ENCODE assay signal across 16 cellular contexts in the genomic region with DNA sequence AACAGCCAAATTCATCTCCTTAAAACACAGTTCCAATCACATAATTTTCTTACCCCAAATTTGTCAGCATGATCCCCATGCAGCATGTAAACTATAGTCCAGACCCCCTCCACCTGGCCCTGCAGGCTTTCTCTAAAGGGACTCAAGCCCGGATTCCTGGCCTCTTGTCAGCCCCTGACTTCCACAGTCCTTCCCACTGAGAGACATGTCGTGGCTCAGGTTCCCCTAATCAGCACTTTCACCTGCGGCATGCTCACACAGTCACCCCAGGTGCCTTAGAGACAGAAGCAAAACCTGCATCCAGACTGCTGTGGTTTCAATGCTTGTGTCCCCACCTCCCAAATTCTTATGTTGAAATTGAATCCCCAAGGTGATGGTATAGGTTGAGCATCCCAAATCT.
A peak's percentile ranks its signal among the peaks of the same experiment; 100 is the strongest.
DNase-seq lines count a peak whose midpoint lies in the region; ATAC-seq, FAIRE-seq and TF ChIP-seq lines count a peak whose summit lies in the region.
"Had no signal": no experiment of that assay in that cellular context is flagged by ENCODE, and none has a peak within 500 bp of the region (broad histone marks: within the 10 kb centered on the region; RNA-seq: fewer than 3 reads in every experiment).

No MANE protein-coding gene starts in this region.

- H3K79me1 ChIP-seq in H1 (ENCODE audit: low read depth, low read length): no peaks in the 10 kb centered on the region

- FAIRE-seq in H1 (lab: Jason Lieb, UNC): no peak
- FAIRE-seq: A549, GM19239 had no signal

- peaks cover 4% of the 10 kb centered on the region; the same call in 1 of the 2 replicates for H3K23me2 ChIP-seq in H1 (ENCODE audit: low read depth, low read length)

- H3K9ac ChIP-seq in HUES6 (ENCODE audit: low read length): peak overlapping the region; percentile 88
- H3K9ac ChIP-seq in H1 (replicated peaks in 1 of 4; ENCODE audit: extremely low read depth in 1 of 4, low read depth in 3 of 4, low read length in 3 of 4): peak overlapping the region in 1 of 4 experiments; percentile 25; a peak in 2 of 7 replicates
- H3K9ac ChIP-seq in colonic mucosa (ENCODE audit: low read depth in 2 of 2, low read length in 2 of 2): no peak overlapping the region
- H3K9ac ChIP-seq: GM23248, KMS-11, SK-N-SH had no signal

- intact Hi-C loops in colonic mucosa (cut with DNase I): loop anchor here (10.0 kb wide), 1 partner anchor 191 kb away; no protein-coding TSS in a partner anchor

- no peak overlapping the region for H3K14ac ChIP-seq in H1 (ENCODE audit: insufficient read length)

- peaks cover 9% of the 10 kb centered on the region; the same call in 2 of the 3 replicates for H3K9me3 Mint-ChIP-seq in GM23338
- H3K9me3 Mint-ChIP-seq in nephron progenitor cell: no peaks in the 10 kb centered on the region

- no peak overlapping the region for H2AK5ac ChIP-seq in H1 (ENCODE audit: low read depth, low read length)

- H4K20me1 ChIP-seq in GM23338 (replicated peaks; ENCODE audit: insufficient read depth) (no peaks in the 10 kb centered on the region), H1 (replicated peaks in 1 of 2; ENCODE audit: control insufficient read depth in 1 of 2, insufficient read depth in 2 of 2, low read length in 2 of 2) (no peaks in the 10 kb centered on the region)

- CTCF ChIA-PET in H1 (lab: Charles Lee; ENCODE audit: partially characterized antibody) (interaction anchor here (0.6 to 1.1 kb wide), 3 partner anchors 9 to 218 kb away, joined by 3 to 5 read pairs (median 3); no protein-coding TSS in a partner anchor), HEK293T (lab: Yijun Ruan, JAX) (no interaction called here)

- peak overlapping the region; percentile 71 for H4K91ac ChIP-seq in H1 (replicated peaks; ENCODE audit: insufficient read length, low read length)

- H3K4me2 ChIP-seq in GM23338: peak overlapping the region; percentile 31
- H3K4me2 ChIP-seq in H1 (ENCODE audit: insufficient read depth in 1 of 2, low read depth in 2 of 2, low read length in 2 of 2): peak overlapping the region; percentile 33 to 64
- H3K4me2 ChIP-seq: A549, KMS-11, SK-N-SH had no signal

- peak in 1 of 2 experiments; percentile 38; a peak in 1 of 3 replicates for TF ChIP-seq POLR2A in H1 (IDR thresholded peaks at IDR 0.05; ENCODE audit: control extremely low read depth in 1 of 2, low read depth in 2 of 2, low read length in 2 of 2)

- no peak overlapping the region for H4K8ac ChIP-seq in H1 (ENCODE audit: extremely low read depth, insufficient read depth, low read length)

- no peaks in the 10 kb centered on the region for H3K79me2 ChIP-seq in GM23338 (replicated peaks; ENCODE audit: insufficient read depth)
- H3K79me2 ChIP-seq in H1 (ENCODE audit: control insufficient read depth in 1 of 2, insufficient read depth in 2 of 2, low read length in 2 of 2): no peaks in the 10 kb centered on the region

- peak overlapping the region; percentile 89 for H2BK120ac ChIP-seq in H1 (replicated peaks; ENCODE audit: low read depth, low read length)

- peaks cover 17% of the 10 kb centered on the region; the same call in 2 of the 3 replicates for H3K36me3 Mint-ChIP-seq in GM23338 (ENCODE audit: low read depth)
- H3K36me3 Mint-ChIP-seq in nephron progenitor cell (ENCODE audit: low read depth): no peaks in the 10 kb centered on the region

- peak overlapping the region; percentile 40; the same call in 1 of the 2 replicates for H2BK15ac ChIP-seq in H1 (ENCODE audit: low read length)

- ATAC-seq in GM23338 (peak; percentile 68), GM18502 (IDR thresholded peaks at IDR 0.05; ENCODE audit: poor library complexity, unreplicated experiment) (no peak)
- ATAC-seq: A549 had no signal

- no peaks in the 10 kb centered on the region for H3K27me3 ChIP-seq in GM23338 (ENCODE audit: insufficient read depth)
- H3K27me3 ChIP-seq in HUES6 (ENCODE audit: control insufficient read depth, insufficient read depth, low read length): no peaks in the 10 kb centered on the region
- H3K27me3 ChIP-seq in H1 (replicated peaks in 1 of 4; ENCODE audit: control insufficient read depth in 3 of 4, extremely low read depth in 1 of 4, insufficient read depth in 3 of 4, low read length in 3 of 4): peaks cover 0 to 2% (median 0%) of the 10 kb centered on the region in 4 experiments; a peak in 1 of 7 replicates
- no peaks in the 10 kb centered on the region for H3K27me3 ChIP-seq in colonic mucosa

- no peak overlapping the region for H2AFZ ChIP-seq in GM23338
- H2AFZ ChIP-seq in H1 (ENCODE audit: low read length): no peak overlapping the region
- H2AFZ ChIP-seq: GM23248 had no signal

- H2BK12ac ChIP-seq in H1 (ENCODE audit: low read depth, low read length): peak overlapping the region; percentile 92

- WGBS in H1 (ENCODE audit: extremely low coverage in 1 of 2, insufficient coverage in 1 of 2, insufficient read length in 1 of 2, insufficient replicate concordance in 2 of 2, low coverage in 1 of 2, low lambda C conversion rate in 2 of 2, missing lambda C conversion rate in 1 of 2), 2 experiments: 11% methylated on average over 3 of the region's 3 CpGs; no CpG with 5 or more reads in 1 of the 2 experiments

- H3K56ac ChIP-seq in H1 (replicated peaks; ENCODE audit: insufficient read length, low read depth, low read length): peak overlapping the region; percentile 67

- TF ChIP-seq EP300 in H1 (IDR thresholded peaks at IDR 0.05; ENCODE audit: borderline replicate concordance in 1 of 2, low read depth in 2 of 2, low read length in 2 of 2): no peak

- H3K23ac ChIP-seq in H1 (ENCODE audit: insufficient read length): no peak overlapping the region

- H3K36me3 ChIP-seq in GM23338 (ENCODE audit: insufficient read depth) (no peaks in the 10 kb centered on the region), HUES6 (ENCODE audit: control insufficient read depth, insufficient read depth, low read length) (no peaks in the 10 kb centered on the region), H1 (ENCODE audit: control insufficient read depth in 2 of 4, insufficient read depth in 4 of 4, low read length in 3 of 4) (no peaks in the 10 kb centered on the region), colonic mucosa (no peaks in the 10 kb centered on the region)

- H3K4ac ChIP-seq in H1 (replicated peaks; ENCODE audit: insufficient read length, low read depth, low read length): peak overlapping the region; percentile 6

- H3K27me3 Mint-ChIP-seq in GM23338 (ENCODE audit: insufficient read depth, low read depth, poor library complexity) (peaks cover 11% of the 10 kb centered on the region), nephron progenitor cell (ENCODE audit: low read depth, poor library complexity) (peaks cover 26% of the 10 kb centered on the region)
- H3K27me3 Mint-ChIP-seq: CD4-positive, alpha-beta T cell had no signal

- TF ChIP-seq RAD21 in H1 (IDR thresholded peaks at IDR 0.05 in 1 of 2, conservative IDR thresholded peaks at IDR 0.05 in 1 of 2; ENCODE audit: low read depth in 2 of 2, low read length in 2 of 2): no peak

- H3K4me1 ChIP-seq in GM23338 (ENCODE audit: insufficient read depth) (peaks cover 48% of the 10 kb centered on the region), HUES6 (ENCODE audit: control insufficient read depth, insufficient read depth, low read length) (peaks cover 46% of the 10 kb centered on the region), H1 (replicated peaks in 1 of 4; ENCODE audit: control insufficient read depth in 3 of 4, insufficient read depth in 4 of 4, low read length in 3 of 4) (peaks cover 13 to 28% (median 22%) of the 10 kb centered on the region in 4 experiments; a peak in 6 of 7 replicates), colonic mucosa (no peaks in the 10 kb centered on the region)
- H3K4me1 ChIP-seq: A549 had no signal

- peak overlapping the region; percentile 48 for H3K4me3 Mint-ChIP-seq in GM23338
- peak overlapping the region; percentile 2 for H3K4me3 Mint-ChIP-seq in nephron progenitor cell
- H3K4me3 Mint-ChIP-seq: CD4-positive, alpha-beta T cell had no signal

- peak overlapping the region; percentile 94; the same call in 1 of the 2 replicates for H2BK5ac ChIP-seq in H1 (ENCODE audit: low read depth, low read length)

- TF ChIP-seq CTCF in GM23338 (conservative IDR thresholded peaks at IDR 0.05; ENCODE audit: low read depth in 2 of 2) (no peak), H1 (IDR thresholded peaks at IDR 0.05; ENCODE audit: control extremely low read depth in 1 of 3, insufficient read depth in 1 of 3, low read depth in 1 of 3, low read length in 3 of 3) (no peak), nephron progenitor cell (IDR thresholded peaks at IDR 0.05) (no peak), colonic mucosa (IDR thresholded peaks at IDR 0.05) (no peak)

- H3K4me1 Mint-ChIP-seq in GM23338: peaks cover 53% of the 10 kb centered on the region
- peaks cover 15% of the 10 kb centered on the region for H3K4me1 Mint-ChIP-seq in nephron progenitor cell

- H3K4me3 ChIP-seq in GM23338 (peak overlapping the region; percentile 22; the same call in 1 of the 2 replicates), HUES6 (ENCODE audit: low read depth, low read length) (peak overlapping the region; percentile 37), H1 (ENCODE audit: extremely low read depth in 1 of 4, insufficient read depth in 2 of 4, low read depth in 3 of 4, low read length in 4 of 4) (peak overlapping the region in 2 of 4 experiments; percentile 11 to 46; a peak in 3 of 8 replicates), colonic mucosa (no peak overlapping the region)
- H3K4me3 ChIP-seq: A549, GM23248 had no signal

- H3K9me3 ChIP-seq in HUES6 (ENCODE audit: control insufficient read depth, insufficient read depth, low read depth, low read length) (no peaks in the 10 kb centered on the region), H1 (ENCODE audit: insufficient read depth in 2 of 2, low read depth in 1 of 2, low read length in 1 of 2) (no peaks in the 10 kb centered on the region), colonic mucosa (no peaks in the 10 kb centered on the region)
- H3K9me3 ChIP-seq: A549, SK-N-SH had no signal

- H3K9me2 ChIP-seq in GM23338 (ENCODE audit: insufficient read depth): peaks cover 12% of the 10 kb centered on the region; the same call in 1 of the 2 replicates
- H3K9me2 ChIP-seq: SK-N-SH had no signal

- DNase-seq in GM23338 (ENCODE audit: low spot score) (peak; percentile 65), H1 (ENCODE audit: low read depth in 1 of 2, low spot score in 2 of 2) (peak in 1 of 2 experiments; percentile 57), nephron progenitor cell (no peak), colonic mucosa (no peak), HEK293T (ENCODE audit: extremely low spot score) (no peak)
- DNase-seq: CD4-positive, alpha-beta T cell; GF-D8; GM23248; NCI-H187; SHP77 had no signal

- peak overlapping the region; percentile 32 for H4K5ac ChIP-seq in H1 (ENCODE audit: insufficient read length, low read depth, low read length)

- peak overlapping the region; percentile 57 for H3K18ac ChIP-seq in H1 (ENCODE audit: extremely low read depth, low read length)

- H3K27ac Mint-ChIP-seq in GM23338: peak overlapping the region; percentile 93
- H3K27ac Mint-ChIP-seq in nephron progenitor cell: no peak overlapping the region
- H3K27ac Mint-ChIP-seq: CD4-positive, alpha-beta T cell had no signal

- H3K27ac ChIP-seq in GM23338 (ENCODE audit: low read depth): peak overlapping the region; percentile 95
- peak overlapping the region; percentile 89 for H3K27ac ChIP-seq in HUES6 (ENCODE audit: low read depth, low read length)
- peak overlapping the region; percentile 86 for H3K27ac ChIP-seq in H1 (ENCODE audit: low read depth, low read length)
- no peak overlapping the region for H3K27ac ChIP-seq in colonic mucosa
- H3K27ac ChIP-seq: A549, GM23248, KMS-11 had no signal

- H3F3A ChIP-seq in GM23338 (replicated peaks; ENCODE audit: low read depth): no peaks in the 10 kb centered on the region; the same call in 1 of the 2 replicates

- POLR2A ChIA-PET in H1 (lab: Charles Lee; ENCODE audit: partially characterized antibody) (interaction anchor here (0.8 to 0.9 kb wide), 3 partner anchors 8 to 35 kb away, joined by 3 to 4 read pairs (median 4); no protein-coding TSS in a partner anchor), HEK293T (lab: Yijun Ruan, JAX) (no interaction called here)

- peak overlapping the region; percentile 88 for H2BK20ac ChIP-seq in H1 (ENCODE audit: low read length)
